In the genomic region with DNA sequence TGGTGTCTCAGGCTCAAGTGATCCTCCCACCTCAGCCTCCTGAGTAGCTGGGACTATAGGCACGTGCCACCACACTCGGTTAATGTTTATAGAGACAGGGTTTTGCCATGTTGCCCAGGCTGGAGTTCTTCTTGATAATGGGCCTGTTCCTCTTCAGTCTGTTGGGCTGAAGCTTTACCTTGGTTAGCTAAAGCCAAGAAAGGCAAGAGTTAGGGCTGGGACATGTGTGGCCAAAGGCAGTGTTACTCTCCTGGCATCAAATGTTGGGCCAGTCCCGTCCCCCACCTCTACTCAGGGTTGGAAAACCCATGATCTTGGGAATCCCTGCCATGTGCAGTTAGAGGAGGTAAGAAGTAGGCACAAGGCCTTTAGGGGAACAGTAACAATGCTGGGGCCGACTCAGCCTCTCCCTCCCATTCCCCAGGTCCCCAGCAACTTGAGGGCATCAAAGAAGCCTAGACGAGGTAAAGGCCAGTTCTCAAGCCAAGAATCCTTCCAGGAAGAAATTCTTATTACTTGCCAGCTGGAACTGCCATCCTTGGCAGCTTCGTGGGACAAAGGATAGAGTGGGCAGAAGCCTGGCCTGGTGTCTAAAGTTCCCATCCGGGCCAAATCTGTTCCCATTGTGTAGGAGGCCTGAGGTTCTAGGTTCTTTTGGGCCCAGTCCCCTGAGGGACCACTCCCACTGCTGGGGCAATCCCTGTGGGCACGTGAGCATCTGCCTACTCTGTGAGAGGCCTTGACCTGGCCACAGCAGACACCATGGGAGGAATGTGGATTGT, we compare ENCODE assay signal across 12 cellular contexts. TPM values are rescaled to one million over a fixed set of nuclear protein-coding genes. Genes with fewer than 3 reads are reported as not detected.
DNase-seq lines count a peak whose midpoint lies in the region; ATAC-seq, FAIRE-seq and TF ChIP-seq lines count a peak whose summit lies in the region.
"Had no signal": no experiment of that assay in that cellular context is flagged by ENCODE, and none has a peak within 500 bp of the region (broad histone marks: within the 10 kb centered on the region; RNA-seq: fewer than 3 reads in every experiment).

No MANE protein-coding gene starts in this region.

- H3K9me3 Mint-ChIP-seq in GM23338: peaks cover 15% of the 10 kb centered on the region; the same call in 2 of the 3 replicates
- no peaks in the 10 kb centered on the region for H3K9me3 Mint-ChIP-seq in mesothelial cell of epicardium

- no peak overlapping the region for H3K27ac Mint-ChIP-seq in GM23338
- no peak overlapping the region for H3K27ac Mint-ChIP-seq in mesothelial cell of epicardium

- H3K36me3 ChIP-seq in GM23338 (ENCODE audit: insufficient read depth) (0 out of 2 replicates have a peak, but pooled peaks cover 3% of the 10 kb centered on the region), K562 (ENCODE audit: control insufficient read depth, insufficient read depth, low read length) (peaks cover 30% of the 10 kb centered on the region)
- H3K36me3 ChIP-seq: neutrophil had no signal

- H3K9me2 ChIP-seq in GM23338 (ENCODE audit: insufficient read depth): no peaks in the 10 kb centered on the region

- H3K27ac ChIP-seq in A549: no peak overlapping the region
- no peak overlapping the region for H3K27ac ChIP-seq in GM23338 (ENCODE audit: low read depth)
- no peak overlapping the region for H3K27ac ChIP-seq in K562 (ENCODE audit: extremely low read depth, low read depth, low read length)
- H3K27ac ChIP-seq: neutrophil, testis, VCaP had no signal

- peaks cover 6% of the 10 kb centered on the region; the same call in 2 of the 3 replicates for H3K4me1 ChIP-seq in A549
- H3K4me1 ChIP-seq in GM23338 (ENCODE audit: insufficient read depth): peaks cover 5% of the 10 kb centered on the region
- peaks cover 19 to 29% of the 10 kb centered on the region in 2 experiments; a peak in 4 of 5 replicates for H3K4me1 ChIP-seq in K562 (replicated peaks in 1 of 2; ENCODE audit: control insufficient read depth in 2 of 2, insufficient read depth in 2 of 2, low read length in 2 of 2)

- TF ChIP-seq EP300 in A549 (IDR thresholded peaks at IDR 0.05) (no peak), K562 (IDR thresholded peaks at IDR 0.05; ENCODE audit: low read length) (peak; percentile 19; the same call in 1 of the 2 replicates)

- no TSS peak for BruUV-seq in K562 (replicated peaks; lab: Mats Ljungman, UMichigan)

- WGBS in A549 (ENCODE audit: missing lambda C conversion rate): 53% methylated on average over 8 of the region's 8 CpGs
- WGBS in K562 (ENCODE audit: insufficient coverage, low coverage, missing lambda C conversion rate): 28% methylated on average over 8 of the region's 8 CpGs

- in situ Hi-C loops in K562 (cut with MboI): no loop called here

- H2AFZ ChIP-seq in GM23338 (no peak overlapping the region), K562 (ENCODE audit: low read depth, low read length) (no peak overlapping the region)

- H3F3A ChIP-seq in GM23338 (replicated peaks; ENCODE audit: low read depth): peaks cover 9% of the 10 kb centered on the region

- TF ChIP-seq POLR2A in A549 (IDR thresholded peaks at IDR 0.05; ENCODE audit: low read length) (no peak), K562 (conservative IDR thresholded peaks at IDR 0.05) (peak; percentile 99)

- H4K20me1 ChIP-seq in GM23338 (replicated peaks; ENCODE audit: insufficient read depth) (peaks cover 14% of the 10 kb centered on the region; the same call in 1 of the 2 replicates), K562 (replicated peaks; ENCODE audit: control insufficient read depth, insufficient read depth, low read length) (peaks cover 29% of the 10 kb centered on the region)

- peak; percentile 35 to 94 for DNase-seq in A549 (ENCODE audit: low read depth in 1 of 2, low spot score in 1 of 2)
- DNase-seq in GM23338 (ENCODE audit: low spot score): no peak
- peak in 1 of 4 experiments; percentile 44 for DNase-seq in K562 (ENCODE audit: extremely low read depth in 1 of 4, low spot score in 3 of 4)
- DNase-seq in mesothelial cell of epicardium (ENCODE audit: low spot score in 2 of 2, unreplicated experiment in 2 of 2): peak; percentile 41 to 66
- no peak for DNase-seq in NCI-H2081 treated with DMSO at 0.1 percent for 48 hours (lab: John Stamatoyannopoulos, UW)
- no peak for DNase-seq in NOMO-1 (lab: John Stamatoyannopoulos, UW; ENCODE audit: unreplicated experiment in 2 of 2)
- DNase-seq: NCI-H1694 treated with DMSO at 0.1 percent for 48 hours, testis had no signal

- H3K9ac ChIP-seq in K562 (ENCODE audit: insufficient read depth in 1 of 2, low read depth in 2 of 2, low read length in 2 of 2): no peak overlapping the region

- POLR2A ChIA-PET in A549 (lab: Yijun Ruan, JAX): no interaction called here
- POLR2A ChIA-PET in K562 (lab: Yijun Ruan, JAX): interaction anchor here (0.6 to 2.1 kb wide), 9 partner anchors 8 to 106 kb away, joined by 3 to 10 read pairs (median 4); partner anchors contain the start of gene ETF1

- H3K4me1 Mint-ChIP-seq in GM23338 (peaks cover 29% of the 10 kb centered on the region; the same call in 2 of the 3 replicates), mesothelial cell of epicardium (peaks cover 24% of the 10 kb centered on the region)

- TF ChIP-seq CTCF in A549 (IDR thresholded peaks at IDR 0.05) (no peak), GM23338 (conservative IDR thresholded peaks at IDR 0.05; ENCODE audit: low read depth in 2 of 2) (no peak), K562 (IDR thresholded peaks at IDR 0.05 in 2 of 3, conservative IDR thresholded peaks at IDR 0.05 in 1 of 3; ENCODE audit: insufficient read depth in 2 of 3, low read depth in 1 of 3, low read length in 3 of 3) (no peak), mesothelial cell of epicardium (IDR thresholded peaks at IDR 0.05; ENCODE audit: unreplicated experiment) (no peak)

- no peaks in the 10 kb centered on the region for H3K79me2 ChIP-seq in GM23338 (replicated peaks; ENCODE audit: insufficient read depth)
- peaks cover 33% of the 10 kb centered on the region for H3K79me2 ChIP-seq in K562 (ENCODE audit: control insufficient read depth, insufficient read depth, low read length)

- H3K27me3 Mint-ChIP-seq in GM23338 (ENCODE audit: insufficient read depth, low read depth, poor library complexity) (peaks cover 49% of the 10 kb centered on the region), mesothelial cell of epicardium (ENCODE audit: low read depth) (peaks cover 26% of the 10 kb centered on the region)

- ATAC-seq in A549: peak; percentile 37 to 52
- peak; percentile 7 for ATAC-seq in GM23338
- ATAC-seq in K562: peak; percentile 24
- ATAC-seq in GM21390 (IDR thresholded peaks at IDR 0.05; ENCODE audit: unreplicated experiment): no peak
- ATAC-seq in HG03378 (IDR thresholded peaks at IDR 0.05; ENCODE audit: unreplicated experiment): no peak

- peaks cover 22% of the 10 kb centered on the region for H3K9me1 ChIP-seq in K562 (ENCODE audit: control insufficient read depth, insufficient read depth, low read length)

- H3K27me3 ChIP-seq in GM23338 (ENCODE audit: insufficient read depth): peaks cover 26% of the 10 kb centered on the region
- H3K27me3 ChIP-seq in K562 (ENCODE audit: control insufficient read depth in 2 of 2, insufficient read depth in 2 of 2, low read length in 2 of 2): no peaks in the 10 kb centered on the region
- H3K27me3 ChIP-seq: testis had no signal

- CTCF ChIA-PET in A549 (lab: Yijun Ruan, JAX): interaction anchor here (0.9 to 2.8 kb wide), 3 partner anchors 24 to 79 kb away, joined by 3 to 13 read pairs (median 4); no protein-coding TSS in a partner anchor
- CTCF ChIA-PET in K562 (lab: Yijun Ruan, JAX; ENCODE audit: low intra/inter-chr PET ratio): no interaction called here

- H3K4me3 ChIP-seq in A549 (no peak overlapping the region), GM23338 (no peak overlapping the region), K562 (no peak overlapping the region)
- H3K4me3 ChIP-seq: testis had no signal

- H3K4me2 ChIP-seq in A549 (no peak overlapping the region), GM23338 (no peak overlapping the region), K562 (ENCODE audit: insufficient read depth, low read length) (no peak overlapping the region)

- TF ChIP-seq RAD21 in A549 (conservative IDR thresholded peaks at IDR 0.05 in 1 of 2, IDR thresholded peaks at IDR 0.05 in 1 of 2): no peak
- no peak for TF ChIP-seq RAD21 in K562 (CRISPR knock-in tag; conservative IDR thresholded peaks at IDR 0.05 in 1 of 2, IDR thresholded peaks at IDR 0.05 in 1 of 2)

- peaks cover 28% of the 10 kb centered on the region for H3K36me3 Mint-ChIP-seq in GM23338 (ENCODE audit: low read depth)
- H3K36me3 Mint-ChIP-seq in mesothelial cell of epicardium: peaks cover 22% of the 10 kb centered on the region

- no peak for FAIRE-seq in A549 (lab: Jason Lieb, UNC)
- no peak for FAIRE-seq in K562 (lab: Jason Lieb, UNC)

- H3K4me3 Mint-ChIP-seq in GM23338 (no peak overlapping the region), mesothelial cell of epicardium (peak overlapping the region; percentile 39)

- no peaks in the 10 kb centered on the region for H3K9me3 ChIP-seq in A549
- no peaks in the 10 kb centered on the region for H3K9me3 ChIP-seq in K562 (replicated peaks; ENCODE audit: control insufficient read depth, insufficient read depth, low read depth, low read length)
- H3K9me3 ChIP-seq: neutrophil, testis had no signal

- intact Hi-C loops in K562 (cut with micrococcal nuclease): no loop called here

RNA-seq across cellular contexts. Expression of gene EGR1, which starts 4.5 kb away (rescaled TPM):
- 49.3 and 63.5 TPM in 2 replicates for polyA plus RNA-seq in A549 (2011; rRNA removed)
- polyA plus RNA-seq in A549 (2012; cell fraction: cytosol; rRNA removed): 40.6 and 61.3 TPM in 2 replicates
- polyA plus RNA-seq in A549 (2012; cell fraction: nucleus; rRNA removed): 93.6 and 109 TPM in 2 replicates
- 0.45 to 0.59 TPM (median 0.49 TPM) in 3 replicates for polyA plus RNA-seq in A549 (2017; fragmentation: RNase III; extraction: RNeasy Plus Mini Kit Qiagen cat#74134 plus additional on column Dnase treatment)
- polyA minus RNA-seq in A549 (2011; rRNA and poly(A)+ RNA removed): 19.7 and 32.3 TPM in 2 replicates
- total RNA-seq in GM23338 (2014; rRNA removed; shearing (Covaris generic)): 11.5 and 13.5 TPM in 2 replicates
- polyA plus RNA-seq in GM23338 (2016; fragmentation: Nextera tagmentation; extraction: Ambion mirVana): 57.1 and 60.3 TPM in 2 replicates
- total RNA-seq in K562 (2011; cell fraction: chromatin; rRNA removed; ENCODE audit: low replicate concordance): 105 and 112 TPM in 2 replicates
- 51.7 and 57.5 TPM in 2 replicates for total RNA-seq in K562 (2011; cell fraction: nucleolus; rRNA removed)
- 70.1 and 77.6 TPM in 2 replicates for total RNA-seq in K562 (2011; cell fraction: nucleoplasm; rRNA removed)
- 10.1 and 32.7 TPM in 2 replicates for total RNA-seq in K562 (2014; rRNA removed)
- total RNA-seq in K562 (2014; rRNA removed; fragmentation: Illumina TruSeq; extraction: Trizol): 12.0 and 19.7 TPM in 2 replicates
- 1.3 and 1.7 TPM in 2 replicates for total RNA-seq in K562 (2015; rRNA removed; fragmentation: Illumina TruSeq; extraction: Trizol)
- 77.0 and 135 TPM in 2 replicates for total RNA-seq in K562 (2021)
- 9.0 and 12.2 TPM in 2 replicates for polyA plus RNA-seq in K562 (2011; rRNA removed)
- 10.0 and 22.8 TPM in 2 replicates for polyA plus RNA-seq in K562 (2011; cell fraction: cytosol; rRNA removed)
- polyA plus RNA-seq in K562 (2011; cell fraction: nucleus; rRNA removed): 25.0 and 99.0 TPM in 2 replicates
- polyA plus RNA-seq in K562 (2012): 195 and 197 TPM in 2 replicates
- 78.6 and 132 TPM in 2 replicates for polyA plus RNA-seq in K562 (2014; fragmentation: Illumina TruSeq; extraction: Trizol)
- 10 to 100 TPM; 21.5 to 43.6 TPM for polyA plus RNA-seq in K562 (2014; fragmentation: Nextera tagmentation; extraction: Ambion mirVana)
- 54.7 and 102 TPM in 2 replicates for polyA plus RNA-seq in K562 (2014; rRNA removed)
- polyA minus RNA-seq in K562 (2011; rRNA and poly(A)+ RNA removed): 8.4 and 15.0 TPM in 2 replicates
- 36.2 and 53.5 TPM in 2 replicates for polyA minus RNA-seq in K562 (2011; cell fraction: cytosol; rRNA and poly(A)+ RNA removed)
- 13.7 and 30.8 TPM in 2 replicates for polyA minus RNA-seq in K562 (2011; cell fraction: nucleus; rRNA and poly(A)+ RNA removed)
- total RNA-seq in mesothelial cell of epicardium: 701 to 737 TPM (median 733 TPM) in 3 replicates

RNA-seq across cellular contexts. Expression of gene REEP2, which starts 30.9 kb away (rescaled TPM):
- polyA plus RNA-seq in A549 (2011; rRNA removed): 4.6 and 9.3 TPM in 2 replicates
- 2.9 and 4.0 TPM in 2 replicates for polyA plus RNA-seq in A549 (2012; cell fraction: cytosol; rRNA removed)
- polyA plus RNA-seq in A549 (2012; cell fraction: nucleus; rRNA removed): 5.3 and 6.5 TPM in 2 replicates
- polyA plus RNA-seq in A549 (2017; fragmentation: RNase III; extraction: RNeasy Plus Mini Kit Qiagen cat#74134 plus additional on column Dnase treatment): 5.0 to 6.1 TPM (median 5.1 TPM) in 3 replicates
- 7.4 and 7.6 TPM in 2 replicates for polyA minus RNA-seq in A549 (2011; rRNA and poly(A)+ RNA removed)
- 23.0 and 29.8 TPM in 2 replicates for total RNA-seq in GM23338 (2014; rRNA removed; shearing (Covaris generic))
- polyA plus RNA-seq in GM23338 (2016; fragmentation: Nextera tagmentation; extraction: Ambion mirVana): 20.5 and 21.1 TPM in 2 replicates
- total RNA-seq in K562 (2011; cell fraction: chromatin; rRNA removed; ENCODE audit: low replicate concordance): 0.30 and 2.6 TPM in 2 replicates
- total RNA-seq in K562 (2011; cell fraction: nucleolus; rRNA removed): 0.67 and 0.92 TPM in 2 replicates
- total RNA-seq in K562 (2011; cell fraction: nucleoplasm; rRNA removed): 0.76 and 1.8 TPM in 2 replicates
- 0.09 and 0.49 TPM in 2 replicates for total RNA-seq in K562 (2014; rRNA removed)
- 0.11 TPM in 1 of 2 replicates, not detected in the other for total RNA-seq in K562 (2014; rRNA removed; fragmentation: Illumina TruSeq; extraction: Trizol)
- total RNA-seq in K562 (2015; rRNA removed; fragmentation: Illumina TruSeq; extraction: Trizol): 0.26 and 0.29 TPM in 2 replicates
- 0.44 and 0.63 TPM in 2 replicates for total RNA-seq in K562 (2021)
- polyA plus RNA-seq in K562 (2011; rRNA removed): 0.69 and 1.1 TPM in 2 replicates
- 1.3 and 1.6 TPM in 2 replicates for polyA plus RNA-seq in K562 (2011; cell fraction: cytosol; rRNA removed)
- 2.2 and 3.1 TPM in 2 replicates for polyA plus RNA-seq in K562 (2011; cell fraction: nucleus; rRNA removed)
- polyA plus RNA-seq in K562 (2012): 0.42 TPM in 2 replicates
- polyA plus RNA-seq in K562 (2014; fragmentation: Illumina TruSeq; extraction: Trizol): 0.13 and 0.54 TPM in 2 replicates
- polyA plus RNA-seq in K562 (2014; fragmentation: Nextera tagmentation; extraction: Ambion mirVana): under 1 TPM in 1 of 2 experiments, not detected in 1; 0.03 TPM
- 0.05 and 0.32 TPM in 2 replicates for polyA plus RNA-seq in K562 (2014; rRNA removed)
- 0.99 and 2.2 TPM in 2 replicates for polyA minus RNA-seq in K562 (2011; rRNA and poly(A)+ RNA removed)
- 0.95 TPM in 1 of 2 replicates, not detected in the other for polyA minus RNA-seq in K562 (2011; cell fraction: cytosol; rRNA and poly(A)+ RNA removed)
- 0.11 and 0.67 TPM in 2 replicates for polyA minus RNA-seq in K562 (2011; cell fraction: nucleus; rRNA and poly(A)+ RNA removed)
- 14.2 to 19.7 TPM (median 15.6 TPM) in 3 replicates for total RNA-seq in mesothelial cell of epicardium

Comparison
In these comparisons a context has a peak if more than half of its experiments do, and no peak if none do; other contexts are left out.
1. ATAC-seq: peak in A549 (2 of 2), GM23338 (single experiment) and K562 (single experiment); none in GM21390 (single experiment) and HG03378 (single experiment).
2. DNase-seq: peak in A549 (2 of 2) and mesothelial cell of epicardium (2 of 2); none in GM23338 (single experiment), NCI-H2081 treated with DMSO at 0.1 percent for 48 hours (single experiment) and NOMO-1 (0 of 2).
3. Of the 35 proteins assayed by ChIP-seq in both K562 and A549: peak only in K562: EP300, JUN, KDM1A, MAFK, MAX, NR3C1 and 1 more; only in A549: ESRRA, HMGXB4 and REST; in both: BHLHE40, CHD2, POLR2AphosphoS2 and USF2; in neither: 19; mixed calls (peak in some experiments, not most) for 2.